1 cellular context compared by ENCODE assay signal in genomic region chr5:172454355-172455086, GRCh38.
TF ChIP-seq lines count a peak whose summit lies in the region.

SH3PXD2B (minus strand) TSS chr5:172454525; CDS start chr5:172454352, 173 bp downstream.

TF ChIP-seq in HepG2, 621 proteins besides CTCF, POLR2A, EP300 and RAD21 (continued from another document):
- peak; percentile 50; the same call in 1 of the 2 replicates for TF ChIP-seq HNF4G (IDR thresholded peaks at IDR 0.05; ENCODE audit: borderline replicate concordance, low read depth, low read length)
- TF ChIP-seq HNF4G (CRISPR knock-in tag; IDR thresholded peaks at IDR 0.05; ENCODE audit: borderline replicate concordance, low read depth): no peak
- peak; percentile 67; the same call in 1 of the 2 replicates for TF ChIP-seq KDM5B (CRISPR knock-in tag; IDR thresholded peaks at IDR 0.05; ENCODE audit: borderline replicate concordance)
- peak; percentile 61; the same call in 1 of the 2 replicates for TF ChIP-seq ZFY (CRISPR knock-in tag; IDR thresholded peaks at IDR 0.05)
- peak; percentile 72; the same call in 1 of the 2 replicates for TF ChIP-seq MEIS2 (CRISPR knock-in tag; IDR thresholded peaks at IDR 0.05)
- no peak for TF ChIP-seq ZNF773 (CRISPR knock-in tag; IDR thresholded peaks at IDR 0.05; ENCODE audit: borderline replicate concordance)
- TF ChIP-seq ZNF121 (CRISPR knock-in tag; IDR thresholded peaks at IDR 0.05): peak; percentile 75
- peak; percentile 82; the same call in 1 of the 2 replicates for TF ChIP-seq ZBTB33 (CRISPR knock-in tag; IDR thresholded peaks at IDR 0.05)
- TF ChIP-seq HCFC1 (IDR thresholded peaks at IDR 0.05; ENCODE audit: low read depth, low read length): no peak
- no peak for TF ChIP-seq NFAT5 (CRISPR knock-in tag; IDR thresholded peaks at IDR 0.05)
- TF ChIP-seq THAP9 (CRISPR knock-in tag; IDR thresholded peaks at IDR 0.05; ENCODE audit: borderline replicate concordance): 0 out of 2 replicates have a peak, but pooled peaks have one; percentile 52
- 0 out of 2 replicates have a peak, but pooled peaks have one; percentile 5 for TF ChIP-seq FOXA3 (CRISPR knock-in tag; IDR thresholded peaks at IDR 0.05)
- 0 out of 2 replicates have a peak, but pooled peaks have one; percentile 35 for TF ChIP-seq IRF9 (CRISPR knock-in tag; IDR thresholded peaks at IDR 0.05; ENCODE audit: borderline replicate concordance)
- TF ChIP-seq SP2 (CRISPR knock-in tag; IDR thresholded peaks at IDR 0.05): 0 out of 2 replicates have a peak, but pooled peaks have one; percentile 20
- peak in 1 of 2 experiments; percentile 48; a peak in 1 of 4 replicates for TF ChIP-seq NR2F1 (CRISPR knock-in tag; IDR thresholded peaks at IDR 0.05)
- no peak for TF ChIP-seq CBX5 (CRISPR knock-in tag; IDR thresholded peaks at IDR 0.05; ENCODE audit: borderline replicate concordance)
- TF ChIP-seq MYC (CRISPR knock-in tag; IDR thresholded peaks at IDR 0.05; ENCODE audit: borderline replicate concordance): peak; percentile 12
- TF ChIP-seq AKNA (CRISPR knock-in tag; IDR thresholded peaks at IDR 0.05; ENCODE audit: borderline replicate concordance): no peak
- TF ChIP-seq GABPB1 (CRISPR knock-in tag; IDR thresholded peaks at IDR 0.05): peak; percentile 50; the same call in 1 of the 2 replicates
- TF ChIP-seq RFX5 (IDR thresholded peaks at IDR 0.05; ENCODE audit: low read depth, low read length): no peak
